ENCODE assay signal across 1 cellular context in genomic region chr1:992336-992735, GRCh38.
TF ChIP-seq lines count a peak whose summit lies in the region.

No MANE protein-coding gene starts in this region.

TF ChIP-seq in GM12878, 131 proteins besides CTCF, POLR2A, EP300 and RAD21:
- 0 out of 2 replicates have a peak, but pooled peaks have one; percentile 14 for TF ChIP-seq CREM (IDR thresholded peaks at IDR 0.05; ENCODE audit: low read depth)
- peak; percentile 71 for TF ChIP-seq JUNB (IDR thresholded peaks at IDR 0.05)
- TF ChIP-seq SKIL (IDR thresholded peaks at IDR 0.05; ENCODE audit: low read depth, poor library complexity, severe bottlenecking) = peak; percentile 56
- TF ChIP-seq ATF7 (IDR thresholded peaks at IDR 0.05; ENCODE audit: low read depth) = peak; percentile 53
- TF ChIP-seq RELB (IDR thresholded peaks at IDR 0.05; ENCODE audit: low read depth) = peak; percentile 63; the same call in 1 of the 2 replicates
- TF ChIP-seq DPF2 (IDR thresholded peaks at IDR 0.05) = peak; percentile 66; the same call in 1 of the 2 replicates
- TF ChIP-seq NBN (IDR thresholded peaks at IDR 0.05) = peak; percentile 42; the same call in 1 of the 2 replicates
- TF ChIP-seq IKZF2 (IDR thresholded peaks at IDR 0.05) = peak; percentile 73; a peak in 3 of 4 replicates
- TF ChIP-seq MEF2B (IDR thresholded peaks at IDR 0.05; ENCODE audit: partially characterized antibody, poor library complexity, severe bottlenecking) = peak; percentile 48
- peak; percentile 84; the same call in 1 of the 2 replicates for TF ChIP-seq ZNF217 (IDR thresholded peaks at IDR 0.05)
